ENCODE assay signal across 8 cellular contexts in genomic region chr5:151081426-151082273, GRCh38. TPM values are rescaled to one million over a fixed set of nuclear protein-coding genes. Genes with fewer than 3 reads are reported as not detected.
DNase-seq lines count a peak whose midpoint lies in the region; ATAC-seq and TF ChIP-seq lines count a peak whose summit lies in the region.

No MANE protein-coding gene starts in this region.

- peaks cover 0 to 35% (median 13%) of the 10 kb centered on the region in 5 donors for H3K36me3 Mint-ChIP-seq in naive thymus-derived CD4-positive, alpha-beta T cell

- peak overlapping the region; percentile 99 for H3K27ac ChIP-seq in OCI-LY3 (ENCODE audit: low read length)
- peak overlapping the region; percentile 96 for H3K27ac ChIP-seq in naive thymus-derived CD4-positive, alpha-beta T cell (ENCODE audit: low read depth, low read length)

- intact Hi-C loops in naive thymus-derived CD4-positive, alpha-beta T cell (cut with micrococcal nuclease), result loop anchor here (1.0 to 10.0 kb wide), 19 partner anchors 8 to 1737 kb away; partner anchors contain the start of genes G3BP1 (in 2 of the 2), GRPEL2 (in 2 of the 2), RBM22 (in 2 of the 2) and TCOF1 (in 2 of the 2)

- H3K27ac Mint-ChIP-seq in naive thymus-derived CD4-positive, alpha-beta T cell, result peak overlapping the region; percentile 82 to 95 (median 91)

- H3K27me3 ChIP-seq in H7 (ENCODE audit: control insufficient read depth, insufficient read depth, low read length), result no peaks in the 10 kb centered on the region
- no peaks in the 10 kb centered on the region for H3K27me3 ChIP-seq in OCI-LY3 (ENCODE audit: low read depth, low read length)
- no peaks in the 10 kb centered on the region for H3K27me3 ChIP-seq in naive thymus-derived CD4-positive, alpha-beta T cell (ENCODE audit: control insufficient read depth in 2 of 2, insufficient read depth in 2 of 2, low read length in 2 of 2)

- H3K79me2 ChIP-seq in OCI-LY3 (ENCODE audit: low read length), result peaks cover 94% of the 10 kb centered on the region

- ATAC-seq in naive thymus-derived CD4-positive, alpha-beta T cell, result no peak
- ATAC-seq in HG03460 (IDR thresholded peaks at IDR 0.05; ENCODE audit: unreplicated experiment) (no peak), HG02642 (IDR thresholded peaks at IDR 0.05; ENCODE audit: poor library complexity, unreplicated experiment) (no peak), GM21515 (IDR thresholded peaks at IDR 0.05; ENCODE audit: unreplicated experiment) (no peak)

- H3K36me3 ChIP-seq in H7 (replicated peaks; ENCODE audit: control insufficient read depth, insufficient read depth, low read length) (no peaks in the 10 kb centered on the region; the same call in 1 of the 2 replicates), OCI-LY3 (replicated peaks; ENCODE audit: low read depth, low read length) (peaks cover 24% of the 10 kb centered on the region)
- H3K36me3 ChIP-seq in naive thymus-derived CD4-positive, alpha-beta T cell (ENCODE audit: control insufficient read depth in 2 of 3, insufficient read depth in 3 of 3, low read length in 3 of 3), result peaks cover 0 to 5% (median 0%) of the 10 kb centered on the region in 3 experiments

- no peaks in the 10 kb centered on the region for H3K9me3 ChIP-seq in OCI-LY3 (ENCODE audit: insufficient read depth, low read length)
- no peaks in the 10 kb centered on the region for H3K9me3 ChIP-seq in naive thymus-derived CD4-positive, alpha-beta T cell (ENCODE audit: control insufficient read depth in 2 of 3, low read length in 3 of 3)

- peaks cover 16% of the 10 kb centered on the region for H4K20me1 ChIP-seq in OCI-LY3 (ENCODE audit: insufficient read depth, low read length)

- POLR2A ChIA-PET in naive thymus-derived CD4-positive, alpha-beta T cell (lab: Charles Lee), result interaction anchor here (0.6 to 3.6 kb wide), 12 partner anchors 9 to 624 kb away, joined by 3 to 25 read pairs (median 4); no protein-coding TSS in a partner anchor

- H3K9ac ChIP-seq in OCI-LY3 (ENCODE audit: low read length), result peak overlapping the region; percentile 96

- no peak for DNase-seq in H7
- DNase-seq in dermis blood vessel endothelial cell, result peak; percentile 87
- no peak for DNase-seq in naive thymus-derived CD4-positive, alpha-beta T cell
- no peak for DNase-seq in activated CD4-positive, alpha-beta T cell treated with anti-CD3 and anti-CD28 coated beads, Interleukin-2, amount 50 U/mL, for 1 hour

- CTCF ChIA-PET in naive thymus-derived CD4-positive, alpha-beta T cell (lab: Charles Lee), result interaction anchor here (0.6 to 1.7 kb wide), 6 partner anchors 10 to 83 kb away, joined by 3 to 9 read pairs (median 4); no protein-coding TSS in a partner anchor

- no peaks in the 10 kb centered on the region for H3K9me3 Mint-ChIP-seq in naive thymus-derived CD4-positive, alpha-beta T cell

- H3K4me1 Mint-ChIP-seq in naive thymus-derived CD4-positive, alpha-beta T cell, result peaks cover 51 to 82% (median 72%) of the 10 kb centered on the region in 7 donors

- H3K4me3 Mint-ChIP-seq in naive thymus-derived CD4-positive, alpha-beta T cell, result peak overlapping the region; percentile 85 to 92 (median 89)

- H3K4me3 ChIP-seq in H7 (ENCODE audit: insufficient read depth, low read depth, low read length) (peak overlapping the region; percentile 92), OCI-LY3 (ENCODE audit: low read length) (peak overlapping the region; percentile 93)
- peak overlapping the region; percentile 86 for H3K4me3 ChIP-seq in naive thymus-derived CD4-positive, alpha-beta T cell (ENCODE audit: low read length)

- H3K4me1 ChIP-seq in OCI-LY3 (ENCODE audit: low read length), result peaks cover 72% of the 10 kb centered on the region
- peaks cover 39 to 71% of the 10 kb centered on the region in 2 donors for H3K4me1 ChIP-seq in naive thymus-derived CD4-positive, alpha-beta T cell (ENCODE audit: control insufficient read depth in 2 of 2, insufficient read depth in 2 of 2, low read length in 2 of 2)

- no peak overlapping the region for H2AFZ ChIP-seq in OCI-LY3 (ENCODE audit: low read depth, low read length)

- H3K27me3 Mint-ChIP-seq in naive thymus-derived CD4-positive, alpha-beta T cell, result no peaks in the 10 kb centered on the region

- no peak for TF ChIP-seq CTCF in OCI-LY3 (IDR thresholded peaks at IDR 0.05; ENCODE audit: low read depth, low read length)

- peak overlapping the region; percentile 82 for H3K4me2 ChIP-seq in OCI-LY3 (ENCODE audit: low read length)

RNA-seq across cellular contexts. Expression of gene TNIP1, which starts 0.8 kb away (rescaled TPM):
- 27.3 and 38.6 TPM in 2 replicates for total RNA-seq in H7 (2014; rRNA removed; shearing (Covaris generic))
- total RNA-seq in dermis blood vessel endothelial cell, result 104 and 148 TPM in 2 replicates
- 100 to 1,000 TPM; 124 to 234 (median 131) TPM for total RNA-seq in naive thymus-derived CD4-positive, alpha-beta T cell
- 10 to 100 TPM; 28.9 to 45.2 TPM for polyA plus RNA-seq in naive thymus-derived CD4-positive, alpha-beta T cell
